In genomic region chr1:200620273-200621131, GRCh38 we compare ENCODE assay signal across 8 cellular contexts. TPM values are rescaled to one million over a fixed set of nuclear protein-coding genes. Genes with fewer than 3 reads are reported as not detected.
DNase-seq lines count a peak whose midpoint lies in the region; ATAC-seq and TF ChIP-seq lines count a peak whose summit lies in the region.

Gene KIF14, minus strand, starts transcription at chr1:200620751. Its CDS starts 2,028 bp downstream, at chr1:200618723.

- peak within 1 kb of the TSS; percentile 96 for H3K4me3 Mint-ChIP-seq in activated T-helper 17 cell treated with anti-CD3 and anti-CD28 coated beads, Interleukin-2, amount 50 U/mL, for 72 hours
- peak within 1 kb of the TSS; percentile 96 for H3K4me3 Mint-ChIP-seq in neural crest cell

- peaks cover 6% of the 10 kb centered on the region for H3K36me3 Mint-ChIP-seq in activated T-helper 17 cell treated with anti-CD3 and anti-CD28 coated beads, Interleukin-2, amount 50 U/mL, for 72 hours (ENCODE audit: low read depth)
- no peaks in the 10 kb centered on the region for H3K36me3 Mint-ChIP-seq in neural crest cell (ENCODE audit: low read depth)

- peaks cover 3% of the 10 kb centered on the region; the same call in 1 of the 2 replicates for H3F3A ChIP-seq in Loucy (ENCODE audit: low read depth)

- H2AFZ ChIP-seq in Loucy (ENCODE audit: low read length), result peak within 1 kb of the TSS; percentile 80

- peak within 1 kb of the TSS; percentile 93 for H3K27ac Mint-ChIP-seq in activated T-helper 17 cell treated with anti-CD3 and anti-CD28 coated beads, Interleukin-2, amount 50 U/mL, for 72 hours
- peak within 1 kb of the TSS; percentile 79 for H3K27ac Mint-ChIP-seq in neural crest cell (ENCODE audit: unreplicated experiment)

- no peak for TF ChIP-seq CTCF in Loucy (conservative IDR thresholded peaks at IDR 0.05; ENCODE audit: low read length)
- TF ChIP-seq CTCF in RWPE2 (IDR thresholded peaks at IDR 0.05; ENCODE audit: poor library complexity, severe bottlenecking), result no peak
- TF ChIP-seq CTCF in neural crest cell (conservative IDR thresholded peaks at IDR 0.05), result no peak

- DNase-seq in ELR (ENCODE audit: low read depth) (peak; percentile 96), H7 (peak; percentile 97), RWPE2 (ENCODE audit: low spot score) (peak; percentile 94), fibroblast of the conjunctiva (ENCODE audit: low read depth) (peak; percentile 86), neural crest cell (ENCODE audit: low read depth, low spot score) (peak; percentile 91)

- peak within 1 kb of the TSS; percentile 95 for H3K4me3 ChIP-seq in H7 (ENCODE audit: insufficient read depth, low read depth, low read length)
- peak within 1 kb of the TSS; percentile 92 for H3K4me3 ChIP-seq in Loucy (ENCODE audit: low read length, poor library complexity, severe bottlenecking)
- peak within 1 kb of the TSS; percentile 89 for H3K4me3 ChIP-seq in RWPE2 (ENCODE audit: severe bottlenecking)
- peak within 1 kb of the TSS; percentile 82 to 89 for H3K4me3 ChIP-seq in stomach smooth muscle (ENCODE audit: low read length in 2 of 2)

- H3K27ac ChIP-seq in RWPE2 (ENCODE audit: poor library complexity, severe bottlenecking) (peak within 1 kb of the TSS; percentile 63), stomach smooth muscle (ENCODE audit: low read length) (no peak within 1 kb of the TSS)

- no peaks in the 10 kb centered on the region for H3K27me3 ChIP-seq in H7 (ENCODE audit: control insufficient read depth, insufficient read depth, low read length)
- H3K27me3 ChIP-seq in Loucy (ENCODE audit: insufficient read depth, low read length, poor library complexity, severe bottlenecking), result no peaks in the 10 kb centered on the region
- no peaks in the 10 kb centered on the region for H3K27me3 ChIP-seq in RWPE2 (ENCODE audit: insufficient read depth, poor library complexity, severe bottlenecking)
- no peaks in the 10 kb centered on the region for H3K27me3 ChIP-seq in stomach smooth muscle (ENCODE audit: control insufficient read depth in 1 of 2, insufficient read depth in 2 of 2, low read length in 2 of 2)

- no peaks in the 10 kb centered on the region for H3K9me3 Mint-ChIP-seq in activated T-helper 17 cell treated with anti-CD3 and anti-CD28 coated beads, Interleukin-2, amount 50 U/mL, for 72 hours
- H3K9me3 Mint-ChIP-seq in neural crest cell, result no peaks in the 10 kb centered on the region

- no peaks in the 10 kb centered on the region for H3K9me2 ChIP-seq in Loucy (replicated peaks; ENCODE audit: low read depth, low read length)

- H3K27me3 Mint-ChIP-seq in activated T-helper 17 cell treated with anti-CD3 and anti-CD28 coated beads, Interleukin-2, amount 50 U/mL, for 72 hours, result no peaks in the 10 kb centered on the region
- H3K27me3 Mint-ChIP-seq in neural crest cell (ENCODE audit: low read depth), result no peaks in the 10 kb centered on the region

- peaks cover 50% of the 10 kb centered on the region for H3K79me2 ChIP-seq in Loucy (ENCODE audit: insufficient read depth, low read length)

- peak within 1 kb of the TSS; percentile 80 for H3K4me2 ChIP-seq in Loucy (ENCODE audit: low read depth, low read length, poor library complexity, severe bottlenecking)

- H3K9ac ChIP-seq in Loucy (ENCODE audit: low read depth, low read length, poor library complexity, severe bottlenecking), result peak within 1 kb of the TSS; percentile 93
- H3K9ac ChIP-seq in stomach smooth muscle (ENCODE audit: low read length in 2 of 2), result peak within 1 kb of the TSS; percentile 48 to 66

- H3K9me3 ChIP-seq in Loucy (ENCODE audit: insufficient read depth, low read depth, low read length) (no peaks in the 10 kb centered on the region), RWPE2 (ENCODE audit: severe bottlenecking) (no peaks in the 10 kb centered on the region), stomach smooth muscle (ENCODE audit: control insufficient read depth in 2 of 2, low read length in 2 of 2) (no peaks in the 10 kb centered on the region)

- H3K4me1 Mint-ChIP-seq in activated T-helper 17 cell treated with anti-CD3 and anti-CD28 coated beads, Interleukin-2, amount 50 U/mL, for 72 hours, result peaks cover 13% of the 10 kb centered on the region
- peaks cover 36% of the 10 kb centered on the region for H3K4me1 Mint-ChIP-seq in neural crest cell

- H4K20me1 ChIP-seq in Loucy (ENCODE audit: insufficient read depth, low read length, poor library complexity, severe bottlenecking), result no peaks in the 10 kb centered on the region

- H3K4me1 ChIP-seq in Loucy (ENCODE audit: insufficient read depth, low read length, poor library complexity, severe bottlenecking) (peaks cover 50% of the 10 kb centered on the region), RWPE2 (ENCODE audit: insufficient read depth, poor library complexity, severe bottlenecking) (peaks cover 12% of the 10 kb centered on the region), stomach smooth muscle (ENCODE audit: control insufficient read depth, insufficient read depth, low read length) (peaks cover 4% of the 10 kb centered on the region)

- ATAC-seq in RWPE2 (ENCODE audit: low read depth), result peak; percentile 96
- ATAC-seq in activated T-helper 17 cell treated with anti-CD3 and anti-CD28 coated beads, Interleukin-2, amount 50 U/mL, for 72 hours (replicated peaks), result peak; percentile 90

- H3K36me3 ChIP-seq in H7 (replicated peaks; ENCODE audit: control insufficient read depth, insufficient read depth, low read length) (peaks cover 9% of the 10 kb centered on the region), Loucy (ENCODE audit: insufficient read depth, low read length) (no peaks in the 10 kb centered on the region), RWPE2 (ENCODE audit: low read depth) (peaks cover 35% of the 10 kb centered on the region), stomach smooth muscle (ENCODE audit: control insufficient read depth in 2 of 2, insufficient read depth in 2 of 2, low read length in 2 of 2) (no peaks in the 10 kb centered on the region)

RNA-seq across cellular contexts. Expression of gene KIF14, which starts in this region (rescaled TPM):
- 16.3 and 26.9 TPM in 2 replicates for total RNA-seq in H7 (2014; rRNA removed; shearing (Covaris generic))
- total RNA-seq in activated T-helper 17 cell treated with anti-CD3 and anti-CD28 coated beads, Interleukin-2, amount 50 U/mL, for 72 hours, result 10 to 100 TPM; 17.1 to 24.4 TPM
- total RNA-seq in neural crest cell, result 22.0 and 23.7 TPM in 2 replicates
